Comparison of ENCODE assay signal across 27 cellular contexts in genomic region chr5:17880869-17881268, GRCh38.
"Had no signal": no experiment of that assay in that cellular context is flagged by ENCODE, and none has a peak within 500 bp of the region (broad histone marks: within the 10 kb centered on the region; RNA-seq: fewer than 3 reads in every experiment).

No MANE protein-coding gene starts in this region.

- H3K4me3 ChIP-seq: neural progenitor cell, ovary, psoas muscle, skin epidermis, smooth muscle cell, spleen, suprapubic skin, testis, tibial artery, transverse colon, upper lobe of right lung, vagina had no signal

- ATAC-seq: natural killer cell; psoas muscle; right cardiac atrium; sciatic nerve; stimulated activated memory B cell treated with anti-CD40 and anti-IgM and Interleukin-4, amounts not matched to agents 10 μg/mL and 1 μg/mL and 100 μg/mL, for 72 hours; stimulated activated naive CD8-positive, alpha-beta T cell treated with anti-CD3 and anti-CD28 coated beads, Interleukin-15, amount 100 ng/mL, for 72 hours; stimulated activated naive CD8-positive, alpha-beta T cell treated with anti-CD3 and anti-CD28 coated beads, Interleukin-15, Interleukin-2, amounts not matched to agents 100 U/mL and 50 U/mL, for 24 hours; upper lobe of right lung had no signal

- H3K27me3 ChIP-seq: neural progenitor cell, ovary, spleen, suprapubic skin, testis, tibial artery, transverse colon, upper lobe of right lung, vagina had no signal

- H3K36me3 ChIP-seq: neural progenitor cell, ovary, spleen, suprapubic skin, tibial artery, transverse colon, upper lobe of right lung, vagina had no signal

- H3K27ac ChIP-seq: neural progenitor cell, ovary, parathyroid adenoma, psoas muscle, skin epidermis, spleen, suprapubic skin, testis, tibial artery, transverse colon, upper lobe of right lung, vagina had no signal

- H3K79me2 ChIP-seq: parathyroid adenoma had no signal

- H3K9me3 ChIP-seq: ovary, psoas muscle, suprapubic skin, testis, tibial artery, transverse colon, upper lobe of right lung, vagina had no signal

- DNase-seq: natural killer cell; occipital lobe; ovary; psoas muscle; right cardiac atrium; spleen; stimulated activated CD4-positive, alpha-beta T cell treated with anti-CD3 and anti-CD28 coated beads, Interleukin-12 subunit alpha, Interleukin-12 subunit beta, amount 100 ng/mL, for 4 hours; stimulated activated CD4-positive, alpha-beta T cell treated with anti-CD3 and anti-CD28 coated beads, Interleukin-1b, Interleukin-23, amount 100 ng/mL, for 48 hours; stimulated activated CD4-positive, alpha-beta T cell treated with anti-CD3 and anti-CD28 coated beads, Interleukin-4, amount 100 ng/mL, for 1 hour; stimulated activated CD4-positive, alpha-beta T cell treated with anti-CD3 and anti-CD28 coated beads, Interleukin-4, amount 100 ng/mL, for 4 hours; stimulated activated CD8-positive, alpha-beta memory T cell treated with anti-CD3 and anti-CD28 coated beads, Interleukin-4, amount 100 ng/mL, for 48 hours; stimulated activated naive CD4-positive, alpha-beta T cell; stimulated activated naive CD8-positive, alpha-beta T cell treated with anti-CD3 and anti-CD28 coated beads, Interleukin-15, amount 100 ng/mL, for 72 hours; stimulated activated naive CD8-positive, alpha-beta T cell treated with anti-CD3 and anti-CD28 coated beads, Interleukin-15, Interleukin-2, amounts not matched to agents 100 U/mL and 50 U/mL, for 24 hours; substantia nigra; testis; tibial artery; transverse colon; upper lobe of right lung had no signal

- H3K9ac ChIP-seq: neural progenitor cell, parathyroid adenoma had no signal

- H2AFZ ChIP-seq: neural progenitor cell, parathyroid adenoma had no signal

- H3K4me2 ChIP-seq: neural progenitor cell, smooth muscle cell had no signal

- H3K4me1 ChIP-seq: parathyroid adenoma, psoas muscle, spleen, suprapubic skin, testis, tibial artery, transverse colon, upper lobe of right lung, vagina had no signal
